ENCODE assay signal across 8 cellular contexts in genomic region chr1:208131631-208132286, GRCh38.
DNase-seq lines count a peak whose midpoint lies in the region; ATAC-seq and TF ChIP-seq lines count a peak whose summit lies in the region.
"Had no signal": no experiment of that assay in that cellular context is flagged by ENCODE, and none has a peak within 500 bp of the region (broad histone marks: within the 10 kb centered on the region; RNA-seq: fewer than 3 reads in every experiment).

No MANE protein-coding gene starts in this region.

- H2AFZ ChIP-seq in SU-DHL-6 (ENCODE audit: low read depth, low read length, severe bottlenecking) (peak overlapping the region; percentile 12), neuronal stem cell (ENCODE audit: low read length) (peak overlapping the region; percentile 41)

- peaks cover 13% of the 10 kb centered on the region for H3K27me3 Mint-ChIP-seq in activated CD4-positive, alpha-beta T cell treated with anti-CD3 and anti-CD28 coated beads for 36 hours

- peaks cover 5 to 16% of the 10 kb centered on the region in 2 donors for H3K4me1 ChIP-seq in neuronal stem cell (ENCODE audit: control insufficient read depth in 2 of 2, insufficient read depth in 1 of 2, low read depth in 1 of 2, low read length in 2 of 2)

- H3K9me3 Mint-ChIP-seq in activated CD4-positive, alpha-beta T cell treated with anti-CD3 and anti-CD28 coated beads for 36 hours (ENCODE audit: low read depth) = no peaks in the 10 kb centered on the region

- no peaks in the 10 kb centered on the region for H3K9me2 ChIP-seq in SU-DHL-6 (replicated peaks; ENCODE audit: insufficient read depth, low read length)

- no peaks in the 10 kb centered on the region for H3F3A ChIP-seq in SU-DHL-6 (ENCODE audit: insufficient read depth)

- H3K4me2 ChIP-seq in SU-DHL-6 (ENCODE audit: low read depth, low read length, poor library complexity, severe bottlenecking) (no peak overlapping the region), neuronal stem cell (ENCODE audit: insufficient read depth, low read length, poor library complexity, severe bottlenecking) (no peak overlapping the region)

- no peak overlapping the region for H3K14ac ChIP-seq in neuronal stem cell (ENCODE audit: low read length)

- H2BK120ac ChIP-seq in neuronal stem cell (ENCODE audit: low read depth, low read length) = no peak overlapping the region

- TF ChIP-seq CTCF in SU-DHL-6 (IDR thresholded peaks at IDR 0.05; ENCODE audit: insufficient read depth, low read length, poor library complexity, severe bottlenecking) = no peak

- no peak overlapping the region for H3K18ac ChIP-seq in neuronal stem cell (ENCODE audit: low read length)

- H3K27ac ChIP-seq in SU-DHL-6 (ENCODE audit: low read depth, low read length) = no peak overlapping the region
- H3K27ac ChIP-seq in neuronal stem cell (replicated peaks; ENCODE audit: low read length) = no peak overlapping the region

- no peaks in the 10 kb centered on the region for H3K79me1 ChIP-seq in neuronal stem cell (ENCODE audit: low read depth, low read length)

- no peaks in the 10 kb centered on the region for H3K36me3 Mint-ChIP-seq in activated CD4-positive, alpha-beta T cell treated with anti-CD3 and anti-CD28 coated beads for 36 hours (ENCODE audit: low read depth)

- no peak overlapping the region for H3K23ac ChIP-seq in neuronal stem cell (ENCODE audit: low read depth, low read length, poor library complexity)

- no peak overlapping the region for H2BK15ac ChIP-seq in neuronal stem cell (ENCODE audit: low read length)

- no CpG with 5 or more reads among the region's 15 CpGs for WGBS in neuronal stem cell (ENCODE audit: extremely low coverage in 2 of 2, insufficient read length in 2 of 2, insufficient replicate concordance in 1 of 2), 2 donors

- DNase-seq in neuronal stem cell (ENCODE audit: low spot score) (no peak), GDM1 (lab: John Stamatoyannopoulos, UW) (no peak)
- no peak for DNase-seq in activated CD4-positive, alpha-beta T cell treated with anti-CD3 and anti-CD28 coated beads for 36 hours
- DNase-seq: NCI-H2227 treated with DMSO at 0.1 percent for 48 hours had no signal

- no peak overlapping the region for H4K91ac ChIP-seq in neuronal stem cell (ENCODE audit: low read depth, low read length, poor library complexity)

- no peak overlapping the region for H3K4me3 Mint-ChIP-seq in activated CD4-positive, alpha-beta T cell treated with anti-CD3 and anti-CD28 coated beads for 36 hours

- no peak overlapping the region for H2BK5ac ChIP-seq in neuronal stem cell (ENCODE audit: low read length)

- ATAC-seq in GM19397 (IDR thresholded peaks at IDR 0.05; ENCODE audit: unreplicated experiment) (peak; percentile 12), HG02798 (IDR thresholded peaks at IDR 0.05; ENCODE audit: poor library complexity, unreplicated experiment) (peak; percentile 33), HG03135 (IDR thresholded peaks at IDR 0.05; ENCODE audit: unreplicated experiment) (no peak)
- ATAC-seq in activated CD4-positive, alpha-beta T cell treated with anti-CD3 and anti-CD28 coated beads for 36 hours = no peak

- H3K4ac ChIP-seq in neuronal stem cell (ENCODE audit: low read length) = no peak overlapping the region

- H4K8ac ChIP-seq in neuronal stem cell (ENCODE audit: low read depth, low read length) = no peak overlapping the region

- H3K27ac Mint-ChIP-seq in activated CD4-positive, alpha-beta T cell treated with anti-CD3 and anti-CD28 coated beads for 36 hours = no peak overlapping the region

- H3K9ac ChIP-seq in SU-DHL-6 (ENCODE audit: low read length) = no peak overlapping the region
- no peak overlapping the region for H3K9ac ChIP-seq in neuronal stem cell (ENCODE audit: low read depth, low read length, poor library complexity)

- H3K4me3 ChIP-seq in SU-DHL-6 (ENCODE audit: insufficient read depth, low read length, poor library complexity, severe bottlenecking) = no peak overlapping the region
- H3K4me3 ChIP-seq in neuronal stem cell (ENCODE audit: low read length in 2 of 2) = no peak overlapping the region

- H3K27me3 ChIP-seq in SU-DHL-6 (ENCODE audit: low read length) = no peaks in the 10 kb centered on the region
- H3K27me3 ChIP-seq in neuronal stem cell (ENCODE audit: control insufficient read depth in 3 of 3, insufficient read depth in 3 of 3, low read depth in 1 of 3, low read length in 3 of 3) = no peaks in the 10 kb centered on the region

- CTCF ChIA-PET in activated CD4-positive, alpha-beta T cell treated with anti-CD3 and anti-CD28 coated beads for 36 hours (lab: Charles Lee) = interaction anchor here (0.5 to 4.8 kb wide), 17 partner anchors 9 to 631 kb away, joined by 3 to 40 read pairs (median 4); partner anchors contain the start of gene PLXNA2

- H4K20me1 ChIP-seq in SU-DHL-6 (ENCODE audit: low read depth, low read length) = no peaks in the 10 kb centered on the region

- POLR2A ChIA-PET in activated CD4-positive, alpha-beta T cell treated with anti-CD3 and anti-CD28 coated beads for 36 hours (lab: Charles Lee) = no interaction called here

- no peak overlapping the region for H2BK12ac ChIP-seq in neuronal stem cell (ENCODE audit: low read length)

- H3K4me1 Mint-ChIP-seq in activated CD4-positive, alpha-beta T cell treated with anti-CD3 and anti-CD28 coated beads for 36 hours = peaks cover 5% of the 10 kb centered on the region

- H2AK5ac ChIP-seq in neuronal stem cell (ENCODE audit: low read depth, low read length) = no peak overlapping the region

- no peaks in the 10 kb centered on the region for H3K79me2 ChIP-seq in SU-DHL-6 (ENCODE audit: insufficient read depth, low read length)

- intact Hi-C loops in activated CD4-positive, alpha-beta T cell treated with anti-CD3 and anti-CD28 coated beads for 36 hours (cut with DNase I, micrococcal nuclease) = loop anchor here (1.0 to 2.0 kb wide), 2 partner anchors 113 to 114 kb away; partner anchors contain the start of gene PLXNA2 (in 1 of the 2)

- no peaks in the 10 kb centered on the region for H3K36me3 ChIP-seq in SU-DHL-6 (ENCODE audit: low read length)
- H3K36me3 ChIP-seq in neuronal stem cell (replicated peaks in 1 of 2; ENCODE audit: control insufficient read depth in 2 of 2, insufficient read depth in 2 of 2, low read length in 2 of 2) = no peaks in the 10 kb centered on the region

- H3K9me3 ChIP-seq in SU-DHL-6 (ENCODE audit: insufficient read depth, low read length) = no peaks in the 10 kb centered on the region
- no peaks in the 10 kb centered on the region for H3K9me3 ChIP-seq in neuronal stem cell (replicated peaks in 1 of 2; ENCODE audit: control insufficient read depth in 2 of 2, insufficient read depth in 1 of 2, low read depth in 1 of 2, low read length in 2 of 2)

Comparison
In these comparisons a context has a peak if more than half of its experiments do, and no peak if none do; other contexts are left out.
1. ATAC-seq: peak in GM19397 (single experiment) and HG02798 (single experiment); none in HG03135 (single experiment) and activated CD4-positive, alpha-beta T cell treated with anti-CD3 and anti-CD28 coated beads for 36 hours (single experiment).